ENCODE assay signal across 22 cellular contexts in the genomic region with DNA sequence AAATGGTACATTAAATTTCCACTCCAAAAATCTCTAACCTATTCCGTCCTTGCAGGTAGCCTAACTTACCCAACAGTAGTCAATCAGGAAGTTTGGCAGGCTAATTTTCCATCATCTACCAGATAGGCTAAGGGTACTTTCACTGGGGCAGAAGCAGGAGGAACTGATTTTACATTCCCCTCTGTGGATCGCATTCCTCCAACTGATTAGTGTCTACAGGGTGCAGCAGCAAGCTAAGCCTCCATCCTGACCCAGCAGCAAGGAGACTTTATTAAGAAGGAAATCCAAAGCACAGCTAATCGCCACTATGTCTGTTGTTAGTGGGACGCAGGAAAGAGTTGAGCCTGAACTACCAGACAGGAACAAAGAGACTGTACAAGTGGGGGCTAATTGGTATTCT.
"Had no signal": no experiment of that assay in that cellular context is flagged by ENCODE, and none has a peak within 500 bp of the region (broad histone marks: within the 10 kb centered on the region; RNA-seq: fewer than 3 reads in every experiment).

No MANE protein-coding gene starts in this region.

- ATAC-seq: gastrocnemius medialis, heart left ventricle, left ventricle myocardium superior, pancreas, right lobe of liver, upper lobe of right lung had no signal

- H3K4me3 Mint-ChIP-seq: activated B cell treated with CpG ODN at 0.5 μM for 24 hours; activated CD4-positive, alpha-beta T cell treated with anti-CD3 and anti-CD28 coated beads, Interleukin-2, amount 10 ng/mL, durations not matched to agents 7 days and 5 days; memory B cell; T-helper 1 cell treated with Interleukin-12 subunit alpha and Interleukin-12 subunit beta and Interleukin-4 antibody, amounts not matched to agents 30 μg/mL and 1 μg/mL, for 36 hours had no signal

- H3K27me3 Mint-ChIP-seq: activated B cell treated with CpG ODN at 0.5 μM for 24 hours; activated CD4-positive, alpha-beta T cell treated with anti-CD3 and anti-CD28 coated beads, Interleukin-2, amount 10 ng/mL, durations not matched to agents 7 days and 5 days; memory B cell; naive thymus-derived CD4-positive, alpha-beta T cell had no signal

- H3K27ac ChIP-seq: ascending aorta, breast epithelium, coronary artery, gastrocnemius medialis, heart left ventricle, neutrophil, pancreas, right lobe of liver, SJSA1, upper lobe of right lung had no signal

- H3K36me3 Mint-ChIP-seq: memory B cell had no signal

- FAIRE-seq: pancreas, small intestine, TTC549 had no signal

- H3K27ac Mint-ChIP-seq: activated B cell treated with CpG ODN at 0.5 μM for 24 hours; activated CD4-positive, alpha-beta T cell treated with anti-CD3 and anti-CD28 coated beads, Interleukin-2, amount 10 ng/mL, durations not matched to agents 7 days and 5 days; memory B cell; naive thymus-derived CD4-positive, alpha-beta T cell; T-helper 1 cell treated with Interleukin-12 subunit alpha and Interleukin-12 subunit beta and Interleukin-4 antibody, amounts not matched to agents 30 μg/mL and 1 μg/mL, for 36 hours had no signal

- H3K9me3 ChIP-seq: ascending aorta, breast epithelium, gastrocnemius medialis, heart left ventricle, neutrophil, pancreas, right lobe of liver, SJSA1, upper lobe of right lung had no signal

- H3K27me3 ChIP-seq: ascending aorta, breast epithelium, gastrocnemius medialis, heart left ventricle, neutrophil, pancreas, right lobe of liver, SJSA1, upper lobe of right lung had no signal

- H3K4me1 ChIP-seq: ascending aorta, breast epithelium, gastrocnemius medialis, pancreas, right lobe of liver, upper lobe of right lung had no signal

- H3K36me3 ChIP-seq: ascending aorta, breast epithelium, gastrocnemius medialis, heart left ventricle, neutrophil, pancreas, right lobe of liver, SJSA1, upper lobe of right lung had no signal

- H3K4me3 ChIP-seq: ascending aorta, breast epithelium, coronary artery, gastrocnemius medialis, heart left ventricle, pancreas, right lobe of liver, SJSA1, upper lobe of right lung had no signal

- DNase-seq: activated B cell treated with CpG ODN at 0.5 μM for 24 hours; activated CD4-positive, alpha-beta T cell treated with anti-CD3 and anti-CD28 coated beads, Interleukin-2, amount 10 ng/mL, durations not matched to agents 7 days and 5 days; activated CD8-positive, alpha-beta memory T cell treated with anti-CD3 and anti-CD28 coated beads for 24 hours; activated CD8-positive, alpha-beta memory T cell treated with anti-CD3 and anti-CD28 coated beads, Interleukin-2, amount 50 U/mL, for 48 hours; gastrocnemius medialis; heart left ventricle; left ventricle myocardium superior; pancreas; right lobe of liver; small intestine; stimulated activated CD4-positive, alpha-beta T cell treated with anti-CD3 and anti-CD28 coated beads, Interleukin-15, amount 100 ng/mL, for 24 hours; stimulated activated CD4-positive, alpha-beta T cell treated with anti-CD3 and anti-CD28 coated beads, Interleukin-4, amount 100 ng/mL, for 1 hour; upper lobe of right lung had no signal

- H3K9me3 Mint-ChIP-seq: activated B cell treated with CpG ODN at 0.5 μM for 24 hours, memory B cell had no signal
